ENCODE assay signal across 26 cellular contexts in the genomic region with DNA sequence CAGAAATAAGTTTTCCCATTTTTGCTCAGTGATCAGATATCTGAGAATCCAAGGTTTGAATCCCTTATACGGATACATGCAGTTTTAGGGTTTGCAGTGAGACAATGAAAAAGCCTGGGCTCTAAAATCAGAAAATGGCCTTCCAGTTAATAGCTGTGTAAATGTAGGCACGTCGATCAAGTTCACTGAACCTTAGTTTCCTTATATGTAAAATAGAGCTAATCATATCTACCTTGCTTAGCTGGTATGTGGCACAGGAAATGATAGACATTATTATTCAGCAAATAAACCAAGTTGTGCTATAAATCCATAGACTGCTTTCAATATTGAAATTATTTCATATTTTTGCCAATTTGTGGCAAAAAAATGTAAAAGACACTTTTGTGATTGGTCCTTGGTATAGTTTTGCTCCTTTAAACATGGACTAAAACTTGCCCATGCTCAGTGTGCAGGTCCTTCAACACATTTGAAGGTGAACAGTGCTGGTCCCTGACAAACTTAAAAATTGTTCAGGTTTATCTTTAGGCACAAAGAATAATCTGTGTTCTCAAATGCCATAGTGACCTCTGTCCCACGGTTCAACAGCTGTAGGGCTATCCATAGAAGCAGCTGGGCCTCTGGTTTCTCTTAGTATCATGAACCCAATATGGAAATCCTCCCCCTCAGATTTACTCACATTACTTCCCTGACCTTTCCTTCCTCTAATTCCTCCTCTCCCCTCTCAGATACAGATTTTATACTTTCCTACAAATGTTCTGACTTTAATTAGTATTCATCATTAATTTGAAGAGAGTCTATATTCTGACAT. TPM values are rescaled to one million over a fixed set of nuclear protein-coding genes. Genes with fewer than 3 reads are reported as not detected.
DNase-seq lines count a peak whose midpoint lies in the region; ATAC-seq and TF ChIP-seq lines count a peak whose summit lies in the region.
"Had no signal": no experiment of that assay in that cellular context is flagged by ENCODE, and none has a peak within 500 bp of the region (broad histone marks: within the 10 kb centered on the region; RNA-seq: fewer than 3 reads in every experiment).

No MANE protein-coding gene starts in this region.

- H3K36me3 ChIP-seq in HCT116 (ENCODE audit: control insufficient read depth in 1 of 2, insufficient read depth in 2 of 2, low read length in 2 of 2) (no peaks in the 10 kb centered on the region), PC-9 (ENCODE audit: low read depth) (no peaks in the 10 kb centered on the region)
- H3K36me3 ChIP-seq: cardiac muscle cell, lower lobe of right lung had no signal

- H2AFZ ChIP-seq in HCT116 (ENCODE audit: low read depth, low read length, poor library complexity, severe bottlenecking) (peak overlapping the region; percentile 98), PC-9 (peak overlapping the region; percentile 1; the same call in 1 of the 2 replicates)

- POLR2A ChIA-PET in HCT116 (lab: Charles Lee) (no interaction called here), PC-9 (lab: Charles Lee; ENCODE audit: unreplicated experiment) (no interaction called here)

- H3K79me2 ChIP-seq in HCT116 (ENCODE audit: insufficient read depth, low read length) (no peaks in the 10 kb centered on the region), PC-9 (ENCODE audit: low read depth) (no peaks in the 10 kb centered on the region)

- BruUV-seq in HCT116 (replicated peaks; lab: Mats Ljungman, UMichigan) = no TSS peak
- BruUV-seq in PC-9 (replicated peaks; lab: Mats Ljungman, UMichigan) = no TSS peak

- H3K4me1 ChIP-seq in HCT116 (ENCODE audit: control insufficient read depth in 1 of 2, insufficient read depth in 2 of 2, low read length in 2 of 2) (peaks cover 5 to 33% of the 10 kb centered on the region in 2 experiments; a peak in 3 of 4 replicates), PC-9 (replicated peaks; ENCODE audit: insufficient read depth) (peaks cover 9% of the 10 kb centered on the region)

- no peaks in the 10 kb centered on the region for H3K9me2 ChIP-seq in HCT116 (ENCODE audit: insufficient read depth)
- no peaks in the 10 kb centered on the region for H3K9me2 ChIP-seq in PC-9 (ENCODE audit: insufficient read depth)

- DNase-seq in HCT116 (ENCODE audit: low read depth, low spot score) (no peak), PC-9 (no peak), inferior parietal cortex (ENCODE audit: extremely low spot score) (peak; percentile 39), pons (ENCODE audit: low spot score) (peak; percentile 30), cerebellar nuclear complex (lab: John Stamatoyannopoulos, UW) (no peak), amygdala (lab: John Stamatoyannopoulos, UW) (no peak), NCI-H1930 (lab: John Stamatoyannopoulos, UW) (no peak)
- DNase-seq: activated CD4-positive, alpha-beta T cell treated with anti-CD3 and anti-CD28 coated beads for 1 hour; activated CD8-positive, alpha-beta memory T cell treated with anti-CD3 and anti-CD28 coated beads for 24 hours; activated naive CD4-positive, alpha-beta T cell; activated T-cell treated with anti-CD3 and anti-CD28 coated beads, Interleukin-2, amount 50 U/mL, for 24 hours; amniotic stem cell; erythroblast; foreskin fibroblast; H7; hippocampal formation; KG1; lower lobe of right lung; NCI-H1694 treated with DMSO at 0.1 percent for 48 hours; NCI-H774; SHP77 treated with DMSO at 0.1 percent for 48 hours had no signal

- RAD21 ChIA-PET in HCT116 (lab: Charles Lee; ENCODE audit: low non-redundant PET in 1 of 2, low total read pairs in 2 of 2, uncharacterized antibody in 2 of 2, unreplicated experiment in 2 of 2) = no interaction called here

- no peak for TF ChIP-seq RAD21 in HCT116 (IDR thresholded peaks at IDR 0.05; ENCODE audit: low read depth)

- no peaks in the 10 kb centered on the region for H4K20me1 ChIP-seq in HCT116 (ENCODE audit: insufficient read depth)
- no peaks in the 10 kb centered on the region for H4K20me1 ChIP-seq in PC-9 (ENCODE audit: insufficient read depth)

- H3K4me3 ChIP-seq in HCT116 (replicated peaks in 1 of 2; ENCODE audit: low read depth in 1 of 2, low read length in 2 of 2) (no peak overlapping the region), PC-9 (no peak overlapping the region)
- H3K4me3 ChIP-seq: cardiac muscle cell had no signal

- CTCF ChIA-PET in HCT116 (lab: Charles Lee) (interaction anchor here (1.2 to 3.7 kb wide), 3 partner anchors 7 to 222 kb away, joined by 3 to 55 read pairs (median 26); no protein-coding TSS in a partner anchor), PC-9 (lab: Charles Lee) (interaction anchor here (0.8 to 2.2 kb wide), 5 partner anchors 13 to 193 kb away, joined by 3 to 41 read pairs (median 6); no protein-coding TSS in a partner anchor)

- TF ChIP-seq CTCF in HCT116 (IDR thresholded peaks at IDR 0.05 in 2 of 3, conservative IDR thresholded peaks at IDR 0.05 in 1 of 3; ENCODE audit: borderline replicate concordance in 1 of 3, insufficient read depth in 1 of 3, low read depth in 2 of 3, low read length in 2 of 3) (no peak), PC-9 (conservative IDR thresholded peaks at IDR 0.05) (no peak)

- H3K9me3 ChIP-seq in HCT116 (ENCODE audit: control insufficient read depth in 1 of 2, insufficient read depth in 1 of 2, low read depth in 1 of 2, low read length in 2 of 2) (no peaks in the 10 kb centered on the region), PC-9 (ENCODE audit: insufficient read depth, low read depth) (no peaks in the 10 kb centered on the region)
- H3K9me3 ChIP-seq: lower lobe of right lung had no signal

- no peak overlapping the region for H3K9ac ChIP-seq in HCT116 (ENCODE audit: low read length)

- no peak for ATAC-seq in HCT116
- ATAC-seq: lower lobe of right lung; natural killer cell treated with Interleukin-12 subunit alpha and Interleukin-12 subunit beta and Interleukin-15 and Interleukin-18, amount 100 ng/mL, for 72 hours had no signal

- H3K27ac ChIP-seq in HCT116 (ENCODE audit: low read depth, low read length) = no peak overlapping the region
- no peak overlapping the region for H3K27ac ChIP-seq in PC-9
- H3K27ac ChIP-seq: cardiac muscle cell had no signal

- no peaks in the 10 kb centered on the region for H3K27me3 ChIP-seq in HCT116 (ENCODE audit: insufficient read depth, low read length)
- H3K27me3 ChIP-seq in PC-9 (ENCODE audit: insufficient read depth, low read depth) = no peaks in the 10 kb centered on the region

- intact Hi-C loops in HCT116 (cut with micrococcal nuclease) (loop anchor here (10.0 kb wide), 1 partner anchor 317 kb away; no protein-coding TSS in a partner anchor), PC-9 (cut with micrococcal nuclease; ENCODE audit: unreplicated experiment) (loop anchor here (10.0 kb wide), 1 partner anchor 237 kb away; no protein-coding TSS in a partner anchor)

- H3F3A ChIP-seq in PC-9 (ENCODE audit: insufficient read depth, low read depth) = no peaks in the 10 kb centered on the region; the same call in 1 of the 2 replicates

- H3K4me2 ChIP-seq in HCT116 (ENCODE audit: low read length) (no peak overlapping the region), PC-9 (no peak overlapping the region)

- no peak for TF ChIP-seq POLR2A in HCT116 (IDR thresholded peaks at IDR 0.05; ENCODE audit: borderline replicate concordance, extremely low read depth, insufficient read depth, insufficient read length)

TF ChIP-seq in HCT116, 20 proteins besides CTCF, POLR2A, EP300 and RAD21:
- TF ChIP-seq POLR2AphosphoS5 (IDR thresholded peaks at IDR 0.05; ENCODE audit: low read depth, low read length) = no peak
- no peak for TF ChIP-seq ZFX (IDR thresholded peaks at IDR 0.05)
- TF ChIP-seq CEBPB (IDR thresholded peaks at IDR 0.05; ENCODE audit: low read depth) = no peak
- TF ChIP-seq ELF1 (IDR thresholded peaks at IDR 0.05; ENCODE audit: borderline replicate concordance, low read depth) = no peak
- no peak for TF ChIP-seq ZNF274 (IDR thresholded peaks at IDR 0.05; ENCODE audit: low read depth, low read length)
- no peak for TF ChIP-seq TCF7L2 (IDR thresholded peaks at IDR 0.05; ENCODE audit: borderline replicate concordance, extremely low read depth, insufficient read depth, insufficient read length)
- no peak for TF ChIP-seq FOSL1 (IDR thresholded peaks at IDR 0.05; ENCODE audit: low read depth)
- TF ChIP-seq EZH2 (IDR thresholded peaks at IDR 0.05) = no peak
- no peak for TF ChIP-seq REST (IDR thresholded peaks at IDR 0.05; ENCODE audit: low read depth)
- TF ChIP-seq EGR1 (IDR thresholded peaks at IDR 0.05; ENCODE audit: low read depth) = no peak
- TF ChIP-seq SIN3A (IDR thresholded peaks at IDR 0.05; ENCODE audit: low read depth) = no peak

RNA-seq across cellular contexts. Expression of gene CCDC54, which starts 51.0 kb away (rescaled TPM):
- total RNA-seq in HCT116 (2021; ENCODE audit: unreplicated experiment) (not detected), PC-9 (2021) (not detected in 2 replicates)
- polyA plus RNA-seq in HCT116 (2012) = not detected in 2 replicates
- total RNA-seq: cardiac muscle cell; H7; lower lobe of right lung; natural killer cell treated with Interleukin-12 subunit alpha and Interleukin-12 subunit beta and Interleukin-15 and Interleukin-18, amount 100 ng/mL, for 72 hours; posterior vena cava; urinary bladder had no signal
- polyA plus RNA-seq: CD14-positive monocyte, urinary bladder had no signal

Comparison
In these comparisons a context has a peak if more than half of its experiments do, and no peak if none do; other contexts are left out.
1. DNase-seq: peak in inferior parietal cortex (single experiment) and pons (single experiment); none in HCT116 (single experiment), PC-9 (0 of 2), cerebellar nuclear complex (0 of 2), amygdala (0 of 56) and NCI-H1930 (0 of 2).